Comparison of ENCODE assay signal across 8 cellular contexts in the genomic region with DNA sequence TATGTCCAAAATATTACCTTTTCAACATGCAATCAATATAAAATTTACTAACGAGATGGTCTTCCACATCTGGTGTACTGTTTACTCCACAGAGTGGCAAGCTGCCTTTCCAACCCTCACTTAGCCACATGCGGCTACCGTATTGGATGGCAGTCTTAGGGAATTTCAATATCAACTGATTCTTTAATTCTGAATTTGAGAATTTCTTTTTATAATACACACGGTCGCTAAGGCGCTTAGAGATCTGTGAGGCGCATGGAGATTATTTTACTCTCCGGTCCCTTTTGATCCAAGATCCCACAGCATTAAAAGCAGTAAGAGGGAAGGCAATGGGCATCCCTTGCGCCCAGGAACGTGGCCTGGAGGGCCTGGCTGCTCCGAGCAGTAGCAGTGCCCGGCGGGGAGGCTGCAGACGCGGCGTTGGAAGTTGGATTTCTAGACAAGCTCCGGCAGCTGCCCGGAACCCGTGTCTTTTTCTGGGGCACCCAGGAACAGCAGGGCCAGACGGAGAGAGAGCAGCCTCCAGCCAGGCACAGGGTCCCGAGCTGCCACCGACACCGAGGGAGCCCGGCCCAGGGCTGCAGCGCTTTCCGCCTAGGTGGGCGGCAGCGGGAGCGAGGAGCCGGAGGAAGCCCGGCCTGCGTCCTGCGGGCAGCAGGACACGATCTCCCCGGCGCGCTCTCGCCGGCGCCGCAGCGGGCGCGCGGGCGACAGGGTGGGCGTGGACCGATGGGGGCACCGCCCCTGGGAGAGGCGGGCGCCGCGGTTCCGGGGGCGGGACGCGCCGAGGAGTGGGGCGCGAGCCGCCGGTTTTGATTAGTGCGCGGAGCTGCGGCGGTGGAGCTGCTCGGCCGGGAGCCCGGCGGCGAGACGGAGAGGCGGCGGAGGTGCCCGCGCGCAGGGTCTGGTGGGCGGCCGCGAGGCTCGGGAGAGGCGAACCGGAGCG. TPM values are rescaled to one million over a fixed set of nuclear protein-coding genes. Genes with fewer than 3 reads are reported as not detected.
DNase-seq lines count a peak whose midpoint lies in the region; ATAC-seq and TF ChIP-seq lines count a peak whose summit lies in the region.

Gene UGCG (plus strand): TSS at position 819 of the 946 bp plus-strand sequence. CDS start 402 bp downstream, outside the sequence.

- DNase-seq in GM19240 (ENCODE audit: insufficient read length, low spot score) (peak; percentile 75), NCI-H748 (lab: John Stamatoyannopoulos, UW; ENCODE audit: unreplicated experiment) (peak; percentile 94), dorsolateral prefrontal cortex (peak; percentile 62 to 94 (median 86)), lower lobe of right lung (peak; percentile 92)
- peak; percentile 89 for DNase-seq in activated CD4-positive, alpha-beta memory T cell treated with anti-CD3 and anti-CD28 coated beads, Interleukin-2, amount 10 ng/mL, durations not matched to agents 7 days and 5 days
- peak; percentile 67 to 82 (median 72) for DNase-seq in stimulated activated CD4-positive, alpha-beta T cell treated with anti-CD3 and anti-CD28 coated beads, TNF-alpha, amount 100 ng/mL, for 1 hour (ENCODE audit: low read depth in 3 of 3, low spot score in 1 of 3)

- peaks cover 22% of the 10 kb centered on the region for H3K4me1 Mint-ChIP-seq in activated CD4-positive, alpha-beta memory T cell treated with anti-CD3 and anti-CD28 coated beads, Interleukin-2, amount 10 ng/mL, durations not matched to agents 7 days and 5 days

- TF ChIP-seq CTCF in dorsolateral prefrontal cortex (IDR thresholded peaks at IDR 0.05 in 54 of 56, conservative IDR thresholded peaks at IDR 0.05 in 2 of 56; ENCODE audit: low read depth in 1 of 56, partially characterized antibody in 56 of 56) (peak in 10 of 56 donors; percentile 4 to 55 (median 12)), lower lobe of right lung (IDR thresholded peaks at IDR 0.05) (no peak)

- H3K9me3 ChIP-seq in BLaER1 (no peaks in the 10 kb centered on the region), lower lobe of right lung (no peaks in the 10 kb centered on the region)

- no peaks in the 10 kb centered on the region for H3K27me3 ChIP-seq in BLaER1
- H3K27me3 ChIP-seq in dorsolateral prefrontal cortex = no peaks in the 10 kb centered on the region
- no peaks in the 10 kb centered on the region for H3K27me3 ChIP-seq in lower lobe of right lung (ENCODE audit: low read depth)

- H3K9ac ChIP-seq in BLaER1 = peak within 1 kb of the TSS; percentile 89

- peaks cover 42% of the 10 kb centered on the region for H4K20me1 ChIP-seq in BLaER1

- H3K4me3 Mint-ChIP-seq in activated CD4-positive, alpha-beta memory T cell treated with anti-CD3 and anti-CD28 coated beads, Interleukin-2, amount 10 ng/mL, durations not matched to agents 7 days and 5 days = peak within 1 kb of the TSS; percentile 80

- CTCF ChIA-PET in activated CD4-positive, alpha-beta memory T cell treated with anti-CD3 and anti-CD28 coated beads, Interleukin-2, amount 10 ng/mL, durations not matched to agents 7 days and 5 days (lab: Charles Lee) = interaction anchor here (1.1 kb wide), 1 partner anchor 178 kb away, joined by 7 read pairs; no protein-coding TSS in a partner anchor

- H3K27ac Mint-ChIP-seq in activated CD4-positive, alpha-beta memory T cell treated with anti-CD3 and anti-CD28 coated beads, Interleukin-2, amount 10 ng/mL, durations not matched to agents 7 days and 5 days = peak within 1 kb of the TSS; percentile 80

- H3K4me3 ChIP-seq in BLaER1 = peak within 1 kb of the TSS; percentile 94
- peak within 1 kb of the TSS; percentile 68 to 98 (median 89) for H3K4me3 ChIP-seq in dorsolateral prefrontal cortex
- peak within 1 kb of the TSS; percentile 92 for H3K4me3 ChIP-seq in lower lobe of right lung

- H3K27ac ChIP-seq in BLaER1 = peak within 1 kb of the TSS; percentile 74
- H3K27ac ChIP-seq in dorsolateral prefrontal cortex = peak within 1 kb of the TSS in 58 of 59 donors; percentile 67 to 96 (median 90)
- H3K27ac ChIP-seq in lower lobe of right lung = peak within 1 kb of the TSS; percentile 92

- POLR2A ChIA-PET in activated CD4-positive, alpha-beta memory T cell treated with anti-CD3 and anti-CD28 coated beads, Interleukin-2, amount 10 ng/mL, durations not matched to agents 7 days and 5 days (lab: Charles Lee) = interaction anchor here (0.7 to 3.6 kb wide), 24 partner anchors 10 to 483 kb away, joined by 3 to 41 read pairs (median 4); partner anchors contain the start of genes HSDL2 and PTBP3

- H3K36me3 Mint-ChIP-seq in activated CD4-positive, alpha-beta memory T cell treated with anti-CD3 and anti-CD28 coated beads, Interleukin-2, amount 10 ng/mL, durations not matched to agents 7 days and 5 days (ENCODE audit: low read depth) = no peaks in the 10 kb centered on the region

- H3K4me1 ChIP-seq in BLaER1 (peaks cover 31% of the 10 kb centered on the region), lower lobe of right lung (peaks cover 51% of the 10 kb centered on the region)

- H3K36me3 ChIP-seq in BLaER1 (0 out of 2 replicates have a peak, but pooled peaks cover 6% of the 10 kb centered on the region), lower lobe of right lung (no peaks in the 10 kb centered on the region)

- peak within 1 kb of the TSS; percentile 94 for H3K4me2 ChIP-seq in BLaER1

- intact Hi-C loops in dorsolateral prefrontal cortex (cut with DNase I) (loop anchor here (2.0 to 10.0 kb wide), 5 partner anchors 176 to 821 kb away; partner anchors contain the start of genes PTBP3 (in 2 of the 2), INIP (in 1 of the 2) and ZNF483 (in 1 of the 2)), lower lobe of right lung (cut with DNase I) (no loop called here)

- peak; percentile 75 for ATAC-seq in HG03460 (IDR thresholded peaks at IDR 0.05; ENCODE audit: unreplicated experiment)
- peak; percentile 98 to 99 for ATAC-seq in lower lobe of right lung

- no peaks in the 10 kb centered on the region for H3K9me3 Mint-ChIP-seq in activated CD4-positive, alpha-beta memory T cell treated with anti-CD3 and anti-CD28 coated beads, Interleukin-2, amount 10 ng/mL, durations not matched to agents 7 days and 5 days

- no peaks in the 10 kb centered on the region for H3K27me3 Mint-ChIP-seq in activated CD4-positive, alpha-beta memory T cell treated with anti-CD3 and anti-CD28 coated beads, Interleukin-2, amount 10 ng/mL, durations not matched to agents 7 days and 5 days

RNA-seq across cellular contexts. Expression of gene UGCG, which starts in this region (rescaled TPM):
- 10 to 100 TPM; 20.9 to 21.4 TPM for total RNA-seq in activated CD4-positive, alpha-beta memory T cell treated with anti-CD3 and anti-CD28 coated beads, Interleukin-2, amount 10 ng/mL, durations not matched to agents 7 days and 5 days
- 10 to 100 TPM; 12.6 to 46.0 (median 30.8) TPM for total RNA-seq in dorsolateral prefrontal cortex
- total RNA-seq in lower lobe of right lung = 41.3 TPM

Comparison
In these comparisons a context has a peak if more than half of its experiments do, and no peak if none do; other contexts are left out.
1. Peak in every context shown above with its lines: DNase-seq, ATAC-seq, H3K4me3 ChIP-seq and H3K27ac ChIP-seq.